8 cellular contexts compared by ENCODE assay signal in genomic region chr1:22428672-22429071, GRCh38. TPM values are rescaled to one million over a fixed set of nuclear protein-coding genes. Genes with fewer than 3 reads are reported as not detected.
DNase-seq lines count a peak whose midpoint lies in the region; TF ChIP-seq lines count a peak whose summit lies in the region.

No MANE protein-coding gene starts in this region.

- H3K4me1 Mint-ChIP-seq in activated naive CD4-positive, alpha-beta T cell treated with anti-CD3 and anti-CD28 coated beads, Interleukin-2, amount 10 ng/mL, durations not matched to agents 7 days and 5 days, result no peaks in the 10 kb centered on the region

- CTCF ChIA-PET in activated naive CD4-positive, alpha-beta T cell treated with anti-CD3 and anti-CD28 coated beads, Interleukin-2, amount 10 ng/mL, durations not matched to agents 7 days and 5 days (lab: Charles Lee), result no interaction called here

- no peaks in the 10 kb centered on the region for H3K36me3 ChIP-seq in ascending aorta

- peaks cover 9% of the 10 kb centered on the region for H3K27me3 Mint-ChIP-seq in activated naive CD4-positive, alpha-beta T cell treated with anti-CD3 and anti-CD28 coated beads, Interleukin-2, amount 10 ng/mL, durations not matched to agents 7 days and 5 days

- no peaks in the 10 kb centered on the region for H3K36me3 Mint-ChIP-seq in activated naive CD4-positive, alpha-beta T cell treated with anti-CD3 and anti-CD28 coated beads, Interleukin-2, amount 10 ng/mL, durations not matched to agents 7 days and 5 days

- no peak overlapping the region for H3K27ac Mint-ChIP-seq in activated naive CD4-positive, alpha-beta T cell treated with anti-CD3 and anti-CD28 coated beads, Interleukin-2, amount 10 ng/mL, durations not matched to agents 7 days and 5 days

- DNase-seq in activated naive CD4-positive, alpha-beta T cell treated with anti-CD3 and anti-CD28 coated beads, Interleukin-2, amount 10 ng/mL, durations not matched to agents 7 days and 5 days, result no peak
- no peak for DNase-seq in activated naive CD4-positive, alpha-beta T cell (lab: John Stamatoyannopoulos, UW)
- DNase-seq in NCI-H460 (ENCODE audit: extremely low read depth, low read depth) (peak; percentile 54), ascending aorta (ENCODE audit: low spot score in 2 of 2) (peak in 1 of 2 donors; percentile 28), iPS-NIHi7 (ENCODE audit: extremely low spot score) (peak; percentile 62), superior temporal gyrus (ENCODE audit: extremely low spot score) (peak; percentile 35), cerebellum (ENCODE audit: low spot score) (no peak), mucosa of gallbladder (ENCODE audit: low spot score) (no peak)

- H3K27me3 ChIP-seq in ascending aorta, result no peaks in the 10 kb centered on the region

- H3K27ac ChIP-seq in ascending aorta, result no peak overlapping the region

- H3K4me3 ChIP-seq in ascending aorta, result peak overlapping the region; percentile 27 to 30

- no peak for TF ChIP-seq CTCF in ascending aorta (IDR thresholded peaks at IDR 0.05)

- no peaks in the 10 kb centered on the region for H3K9me3 ChIP-seq in ascending aorta

- H3K4me1 ChIP-seq in ascending aorta, result no peaks in the 10 kb centered on the region

- intact Hi-C loops in ascending aorta (cut with DNase I), result no loop called here

- H3K4me3 Mint-ChIP-seq in activated naive CD4-positive, alpha-beta T cell treated with anti-CD3 and anti-CD28 coated beads, Interleukin-2, amount 10 ng/mL, durations not matched to agents 7 days and 5 days, result peak overlapping the region; percentile 69

- H3K9me3 Mint-ChIP-seq in activated naive CD4-positive, alpha-beta T cell treated with anti-CD3 and anti-CD28 coated beads, Interleukin-2, amount 10 ng/mL, durations not matched to agents 7 days and 5 days, result no peaks in the 10 kb centered on the region

RNA-seq across cellular contexts. Expression of gene ZBTB40, which starts 23.0 kb away (rescaled TPM):
- total RNA-seq in NCI-H460 (2014; rRNA removed; shearing (Covaris generic)), result 10.2 and 13.5 TPM in 2 replicates
- polyA plus RNA-seq in NCI-H460 (2014; cell fraction: nucleus; rRNA removed), result 26.7 and 32.8 TPM in 2 replicates
- total RNA-seq in ascending aorta (13.0 TPM), cerebellum (14.7 TPM), mucosa of gallbladder (32.1 TPM)

Comparison
In these comparisons a context has a peak if more than half of its experiments do, and no peak if none do; other contexts are left out.
1. DNase-seq: peak in NCI-H460 (single experiment), iPS-NIHi7 (single experiment) and superior temporal gyrus (single experiment); none in activated naive CD4-positive, alpha-beta T cell treated with anti-CD3 and anti-CD28 coated beads, Interleukin-2, amount 10 ng/mL, durations not matched to agents 7 days and 5 days (single experiment), activated naive CD4-positive, alpha-beta T cell (0 of 4), cerebellum (single experiment) and mucosa of gallbladder (single experiment).